In genomic region chr3:150259526-150260145, GRCh38 we compare ENCODE assay signal across 2 cellular contexts.
TF ChIP-seq lines count a peak whose summit lies in the region.

No MANE protein-coding gene starts in this region.

TF ChIP-seq in liver, 16 proteins besides CTCF, POLR2A, EP300 and RAD21:
- TF ChIP-seq REST (IDR thresholded peaks at IDR 0.05) (no peak), EGR1 (IDR thresholded peaks at IDR 0.05; ENCODE audit: low read depth in 2 of 2) (no peak), MAX (IDR thresholded peaks at IDR 0.05) (peak; percentile 65), ZBTB33 (IDR thresholded peaks at IDR 0.05) (peak; percentile 74), FOXA1 (IDR thresholded peaks at IDR 0.05) (peak; percentile 82), YY1 (IDR thresholded peaks at IDR 0.05) (peak; percentile 47), ATF3 (IDR thresholded peaks at IDR 0.05) (peak; percentile 46), HNF4G (IDR thresholded peaks at IDR 0.05) (peak; percentile 50), SP1 (IDR thresholded peaks at IDR 0.05) (peak; percentile 84), NR2F2 (IDR thresholded peaks at IDR 0.05) (peak; percentile 97), JUND (IDR thresholded peaks at IDR 0.05) (peak; percentile 63), GABPA (IDR thresholded peaks at IDR 0.05 in 1 of 2, conservative IDR thresholded peaks at IDR 0.05 in 1 of 2) (peak in 1 of 2 donors; percentile 22), FOXA2 (IDR thresholded peaks at IDR 0.05) (peak; percentile 90), HNF4A (conservative IDR thresholded peaks at IDR 0.05) (peak; percentile 92 to 97), TAF1 (conservative IDR thresholded peaks at IDR 0.05) (no peak), RXRA (IDR thresholded peaks at IDR 0.05) (peak; percentile 99)

TF ChIP-seq in HepG2, 621 proteins besides CTCF, POLR2A, EP300 and RAD21 (continued from another document):
- TF ChIP-seq ZNF281 (CRISPR knock-in tag; IDR thresholded peaks at IDR 0.05; ENCODE audit: borderline replicate concordance) (no peak), ATF2 (CRISPR knock-in tag; IDR thresholded peaks at IDR 0.05) (no peak)
